ENCODE assay signal across 23 cellular contexts in genomic region chr4:39083164-39083563, GRCh38. TPM values are rescaled to one million over a fixed set of nuclear protein-coding genes. Genes with fewer than 3 reads are reported as not detected.
DNase-seq lines count a peak whose midpoint lies in the region; ATAC-seq, FAIRE-seq and TF ChIP-seq lines count a peak whose summit lies in the region.
"Had no signal": no experiment of that assay in that cellular context is flagged by ENCODE, and none has a peak within 500 bp of the region (broad histone marks: within the 10 kb centered on the region; RNA-seq: fewer than 3 reads in every experiment).

No MANE protein-coding gene starts in this region.

- POLR2A ChIA-PET in K562 (lab: Yijun Ruan, JAX), result no interaction called here

- no peaks in the 10 kb centered on the region for H3K79me2 ChIP-seq in K562 (ENCODE audit: control insufficient read depth, insufficient read depth, low read length)
- H3K79me2 ChIP-seq: hepatocyte had no signal

- no peak for TF ChIP-seq EP300 in K562 (IDR thresholded peaks at IDR 0.05; ENCODE audit: low read length)

- CTCF ChIA-PET in K562 (lab: Yijun Ruan, JAX; ENCODE audit: low intra/inter-chr PET ratio), result no interaction called here

- DNase-seq in ELR (ENCODE audit: low read depth), result peak; percentile 87
- DNase-seq in KBM-7, result peak; percentile 36
- DNase-seq in K562 (ENCODE audit: extremely low read depth in 1 of 4, low spot score in 3 of 4), result no peak
- peak; percentile 28 for DNase-seq in kidney tubule cell (ENCODE audit: low spot score)
- no peak for DNase-seq in Ammon's horn (ENCODE audit: low spot score)
- DNase-seq in erythroblast (lab: John Stamatoyannopoulos, UW), result no peak
- DNase-seq in UCSD-AML1 (lab: John Stamatoyannopoulos, UW; ENCODE audit: unreplicated experiment), result no peak
- DNase-seq: activated CD4-positive, alpha-beta memory T cell treated with anti-CD3 and anti-CD28 coated beads for 36 hours; activated T-cell treated with anti-CD3 and anti-CD28 coated beads, Interleukin-2, amount 50 U/mL, for 72 hours; CD4-positive, CD25-positive, alpha-beta regulatory T cell; H7; KG1; left cardiac atrium; NCI-H1436; NCI-H510A treated with DMSO at 0.1 percent for 48 hours; right cardiac atrium; stimulated activated CD4-positive, alpha-beta T cell treated with anti-CD3 and anti-CD28 coated beads, Interleukin-2, amount 100 ng/mL, for 48 hours had no signal

- ATAC-seq in K562 (no peak), HG02759 (IDR thresholded peaks at IDR 0.05; ENCODE audit: unreplicated experiment) (no peak)
- ATAC-seq: activated T-cell treated with anti-CD3 and anti-CD28 coated beads, Interleukin-2, amount 50 U/mL, for 72 hours; GM12878; left cardiac atrium; right cardiac atrium had no signal

- no peak for FAIRE-seq in K562 (lab: Jason Lieb, UNC)
- FAIRE-seq: GM12878, TTC549 had no signal

- BruUV-seq in K562 (replicated peaks; lab: Mats Ljungman, UMichigan), result no TSS peak

- no peaks in the 10 kb centered on the region for H3K9me1 ChIP-seq in K562 (ENCODE audit: control insufficient read depth, insufficient read depth, low read length)

- H3K27ac ChIP-seq in K562 (ENCODE audit: extremely low read depth, low read depth, low read length), result no peak overlapping the region
- H3K27ac ChIP-seq: epithelial cell of prostate, hepatocyte, SK-N-MC had no signal

- no peak for TF ChIP-seq POLR2A in K562 (conservative IDR thresholded peaks at IDR 0.05)
- TF ChIP-seq POLR2A in erythroblast (IDR thresholded peaks at IDR 0.05; ENCODE audit: low read length), result no peak

- H4K20me1 ChIP-seq in K562 (replicated peaks; ENCODE audit: control insufficient read depth, insufficient read depth, low read length), result no peaks in the 10 kb centered on the region

- peaks cover 0 to 6% of the 10 kb centered on the region in 2 experiments; a peak in 3 of 5 replicates for H3K4me1 ChIP-seq in K562 (replicated peaks in 1 of 2; ENCODE audit: control insufficient read depth in 2 of 2, insufficient read depth in 2 of 2, low read length in 2 of 2)

- TF ChIP-seq CTCF in K562 (IDR thresholded peaks at IDR 0.05 in 2 of 3, conservative IDR thresholded peaks at IDR 0.05 in 1 of 3; ENCODE audit: insufficient read depth in 2 of 3, low read depth in 1 of 3, low read length in 3 of 3), result no peak

- H3K4me3 ChIP-seq in K562, result no peak overlapping the region
- H3K4me3 ChIP-seq: GM12878, hepatocyte, SK-N-MC had no signal

- no peak for TF ChIP-seq RAD21 in K562 (CRISPR knock-in tag; conservative IDR thresholded peaks at IDR 0.05 in 1 of 2, IDR thresholded peaks at IDR 0.05 in 1 of 2)

- no peak overlapping the region for H2AFZ ChIP-seq in K562 (ENCODE audit: low read depth, low read length)
- H2AFZ ChIP-seq: hepatocyte had no signal

- in situ Hi-C loops in KBM-7 (cut with MboI; ENCODE audit: low pct_unique_long_range_greater_than_20kb, low sequenced_read_pairs) (no loop called here), K562 (cut with MboI) (no loop called here)

- no peak overlapping the region for H3K9ac ChIP-seq in K562 (ENCODE audit: insufficient read depth in 1 of 2, low read depth in 2 of 2, low read length in 2 of 2)

- H3K9me3 ChIP-seq in K562 (replicated peaks; ENCODE audit: control insufficient read depth, insufficient read depth, low read depth, low read length), result no peaks in the 10 kb centered on the region

- no peaks in the 10 kb centered on the region for H3K27me3 ChIP-seq in K562 (ENCODE audit: control insufficient read depth in 2 of 2, insufficient read depth in 2 of 2, low read length in 2 of 2)
- H3K27me3 ChIP-seq: hepatocyte had no signal

- H3K36me3 ChIP-seq in K562 (ENCODE audit: control insufficient read depth, insufficient read depth, low read length), result peaks cover 2% of the 10 kb centered on the region; the same call in 1 of the 3 replicates

- intact Hi-C loops in K562 (cut with micrococcal nuclease), result no loop called here

- no peak overlapping the region for H3K4me2 ChIP-seq in K562 (ENCODE audit: insufficient read depth, low read length)
- H3K4me2 ChIP-seq: hepatocyte had no signal

TF ChIP-seq in K562, 482 proteins besides CTCF, POLR2A, EP300 and RAD21:
- TF ChIP-seq PKNOX1 (IDR thresholded peaks at IDR 0.05) (peak; percentile 38; the same call in 1 of the 2 replicates), NR2C2 (CRISPR knock-in tag; IDR thresholded peaks at IDR 0.05) (no peak), NR2C2 (tag; IDR thresholded peaks at IDR 0.05) (no peak)
TF ChIP-seq in K562: peak in this region for 1.

RNA-seq across cellular contexts. Expression of gene KLHL5, which starts 21.1 kb away (rescaled TPM):
- total RNA-seq in K562 (2011; cell fraction: chromatin; rRNA removed; ENCODE audit: low replicate concordance), result 7.4 and 18.8 TPM in 2 replicates
- total RNA-seq in K562 (2011; cell fraction: nucleolus; rRNA removed), result 3.7 TPM in 2 replicates
- total RNA-seq in K562 (2011; cell fraction: nucleoplasm; rRNA removed), result 8.4 and 14.3 TPM in 2 replicates
- 14.1 and 16.7 TPM in 2 replicates for total RNA-seq in K562 (2014; rRNA removed)
- 30.8 and 34.3 TPM in 2 replicates for total RNA-seq in K562 (2014; rRNA removed; fragmentation: Illumina TruSeq; extraction: Trizol)
- total RNA-seq in K562 (2015; rRNA removed; fragmentation: Illumina TruSeq; extraction: Trizol), result 24.9 and 28.0 TPM in 2 replicates
- 21.0 and 22.9 TPM in 2 replicates for total RNA-seq in K562 (2021)
- 22.1 and 27.9 TPM in 2 replicates for polyA plus RNA-seq in K562 (2011; rRNA removed)
- polyA plus RNA-seq in K562 (2011; cell fraction: cytosol; rRNA removed), result 6.5 and 28.1 TPM in 2 replicates
- polyA plus RNA-seq in K562 (2011; cell fraction: nucleus; rRNA removed), result 6.3 and 16.1 TPM in 2 replicates
- polyA plus RNA-seq in K562 (2012), result 24.3 and 24.7 TPM in 2 replicates
- 21.1 and 22.1 TPM in 2 replicates for polyA plus RNA-seq in K562 (2014; fragmentation: Illumina TruSeq; extraction: Trizol)
- 1 to 10 TPM; 8.0 to 8.8 TPM for polyA plus RNA-seq in K562 (2014; fragmentation: Nextera tagmentation; extraction: Ambion mirVana)
- polyA plus RNA-seq in K562 (2014; rRNA removed), result 12.2 and 16.3 TPM in 2 replicates
- polyA minus RNA-seq in K562 (2011; rRNA and poly(A)+ RNA removed), result 56.2 and 82.8 TPM in 2 replicates
- 16.0 and 22.0 TPM in 2 replicates for polyA minus RNA-seq in K562 (2011; cell fraction: cytosol; rRNA and poly(A)+ RNA removed)
- 5.4 and 14.7 TPM in 2 replicates for polyA minus RNA-seq in K562 (2011; cell fraction: nucleus; rRNA and poly(A)+ RNA removed)

RNA-seq across cellular contexts. Expression of gene TMEM156, which starts 51.0 kb away (rescaled TPM):
- total RNA-seq in K562 (2011; cell fraction: chromatin; rRNA removed; ENCODE audit: low replicate concordance), result 3.8 and 11.7 TPM in 2 replicates
- total RNA-seq in K562 (2011; cell fraction: nucleolus; rRNA removed), result 1.3 and 2.1 TPM in 2 replicates
- 5.1 and 6.9 TPM in 2 replicates for total RNA-seq in K562 (2011; cell fraction: nucleoplasm; rRNA removed)
- total RNA-seq in K562 (2014; rRNA removed), result 2.9 and 3.5 TPM in 2 replicates
- 7.6 and 9.2 TPM in 2 replicates for total RNA-seq in K562 (2014; rRNA removed; fragmentation: Illumina TruSeq; extraction: Trizol)
- total RNA-seq in K562 (2015; rRNA removed; fragmentation: Illumina TruSeq; extraction: Trizol), result 8.3 and 9.6 TPM in 2 replicates
- 3.7 and 4.4 TPM in 2 replicates for total RNA-seq in K562 (2021)
- polyA plus RNA-seq in K562 (2011; rRNA removed), result 5.0 and 9.6 TPM in 2 replicates
- 0.51 and 4.6 TPM in 2 replicates for polyA plus RNA-seq in K562 (2011; cell fraction: cytosol; rRNA removed)
- 1.5 and 2.5 TPM in 2 replicates for polyA plus RNA-seq in K562 (2011; cell fraction: nucleus; rRNA removed)
- 5.2 and 9.9 TPM in 2 replicates for polyA plus RNA-seq in K562 (2012)
- polyA plus RNA-seq in K562 (2014; fragmentation: Illumina TruSeq; extraction: Trizol), result 7.4 and 7.6 TPM in 2 replicates
- 1 to 10 TPM; 5.9 to 6.9 TPM for polyA plus RNA-seq in K562 (2014; fragmentation: Nextera tagmentation; extraction: Ambion mirVana)
- 4.7 and 6.4 TPM in 2 replicates for polyA plus RNA-seq in K562 (2014; rRNA removed)
- polyA minus RNA-seq in K562 (2011; rRNA and poly(A)+ RNA removed), result 4.3 and 10.8 TPM in 2 replicates
- 1.1 and 1.8 TPM in 2 replicates for polyA minus RNA-seq in K562 (2011; cell fraction: cytosol; rRNA and poly(A)+ RNA removed)
- 2.0 and 6.6 TPM in 2 replicates for polyA minus RNA-seq in K562 (2011; cell fraction: nucleus; rRNA and poly(A)+ RNA removed)
- total RNA-seq: H7 had no signal
- polyA plus RNA-seq: hepatocyte had no signal

Comparison
In these comparisons a context has a peak if more than half of its experiments do, and no peak if none do; other contexts are left out.
1. DNase-seq: peak in ELR (single experiment), KBM-7 (single experiment) and kidney tubule cell (single experiment); none in K562 (0 of 4), Ammon's horn (single experiment), erythroblast (0 of 2) and UCSD-AML1 (single experiment).